15 cellular contexts compared by ENCODE assay signal in the genomic region with DNA sequence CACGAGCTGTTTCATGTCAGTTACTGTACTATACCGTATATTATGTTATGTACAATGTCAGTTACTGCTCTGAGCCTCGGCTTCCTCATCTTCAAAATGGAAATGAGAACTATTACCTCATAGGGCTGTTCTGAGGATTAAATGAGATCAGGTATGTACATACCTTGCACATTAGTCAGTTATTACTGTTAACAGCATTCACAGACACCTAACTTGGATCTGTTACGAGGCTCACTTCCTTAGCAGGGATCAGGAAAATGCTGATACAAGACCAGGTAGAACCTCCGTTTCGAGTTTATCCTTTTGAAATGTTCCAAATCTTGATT.
DNase-seq lines count a peak whose midpoint lies in the region; ATAC-seq and TF ChIP-seq lines count a peak whose summit lies in the region.
"Had no signal": no experiment of that assay in that cellular context is flagged by ENCODE, and none has a peak within 500 bp of the region (broad histone marks: within the 10 kb centered on the region; RNA-seq: fewer than 3 reads in every experiment).

No MANE protein-coding gene starts in this region.

- peak overlapping the region; percentile 74 for H3K27ac ChIP-seq in left ventricle myocardium inferior (replicated peaks)
- peak overlapping the region in 6 of 12 donors; percentile 14 to 65 (median 36) for H3K27ac ChIP-seq in heart left ventricle
- H3K27ac ChIP-seq in upper lobe of right lung = no peak overlapping the region
- H3K27ac ChIP-seq in testis = no peak overlapping the region

- no peak for TF ChIP-seq POLR2A in heart left ventricle (IDR thresholded peaks at IDR 0.05)
- no peak for TF ChIP-seq POLR2A in testis (IDR thresholded peaks at IDR 0.05)

- ATAC-seq in heart left ventricle (no peak), T-helper 17 cell (no peak), upper lobe of right lung (peak; percentile 39), HG02763 (IDR thresholded peaks at IDR 0.05; ENCODE audit: unreplicated experiment) (no peak), GM21825 (IDR thresholded peaks at IDR 0.05; ENCODE audit: unreplicated experiment) (no peak)
- ATAC-seq: activated naive CD4-positive, alpha-beta T cell treated with anti-CD3 and anti-CD28 coated beads, Interleukin-2, amount 50 U/mL, for 72 hours; PC-3 had no signal

- DNase-seq in left ventricle myocardium inferior (no peak), heart left ventricle (no peak), T-helper 17 cell (no peak), kidney tubule cell (ENCODE audit: low spot score) (peak; percentile 77), upper lobe of right lung (no peak), testis (no peak)
- DNase-seq: activated CD4-positive, alpha-beta T cell treated with anti-CD3 and anti-CD28 coated beads, Interleukin-2, amount 50 U/mL, for 4 hours; activated T-cell treated with anti-CD3 and anti-CD28 coated beads, Interleukin-2, amount 50 U/mL, for 1 hour; CD4-positive, alpha-beta memory T cell; NCI-H1694 treated with DMSO at 0.1 percent for 48 hours; PC-3 had no signal

- H3K9me3 ChIP-seq in left ventricle myocardium inferior (replicated peaks) (no peaks in the 10 kb centered on the region), heart left ventricle (no peaks in the 10 kb centered on the region), T-helper 17 cell (ENCODE audit: control insufficient read depth, low read length, poor library complexity, severe bottlenecking) (no peaks in the 10 kb centered on the region), upper lobe of right lung (no peaks in the 10 kb centered on the region), testis (no peaks in the 10 kb centered on the region)

- peaks cover 3% of the 10 kb centered on the region for H3K4me1 Mint-ChIP-seq in T-helper 17 cell
- H3K4me1 Mint-ChIP-seq: CD4-positive, alpha-beta memory T cell had no signal

- H3K4me3 ChIP-seq in left ventricle myocardium inferior (no peak overlapping the region), heart left ventricle (no peak overlapping the region), upper lobe of right lung (no peak overlapping the region), testis (no peak overlapping the region)

- H3K36me3 ChIP-seq in left ventricle myocardium inferior (no peaks in the 10 kb centered on the region), heart left ventricle (no peaks in the 10 kb centered on the region), upper lobe of right lung (no peaks in the 10 kb centered on the region), testis (ENCODE audit: low read depth, missing control alignments) (no peaks in the 10 kb centered on the region)

- H3K4me3 Mint-ChIP-seq in T-helper 17 cell = no peak overlapping the region
- H3K4me3 Mint-ChIP-seq: CD4-positive, alpha-beta memory T cell had no signal

- intact Hi-C loops in left ventricle myocardium inferior (cut with micrococcal nuclease) (no loop called here), heart left ventricle (cut with DNase I) (loop anchor here in 2 of 10 donors (5.0 kb wide), 2 partner anchors 36 to 61 kb away; no protein-coding TSS in a partner anchor), upper lobe of right lung (cut with DNase I) (no loop called here), testis (cut with DNase I; ENCODE audit: low total_unique reads) (no loop called here)

- WGBS in heart left ventricle, 4 donors = 49 to 68% (median 59%) methylated on average over 5 to 6 of the region's 6 CpGs
- WGBS in testis, 2 donors = 78 to 79% methylated on average over 6 of the region's 6 CpGs

- H3K27me3 Mint-ChIP-seq in T-helper 17 cell = no peaks in the 10 kb centered on the region
- H3K27me3 Mint-ChIP-seq: stimulated activated naive B cell treated with anti-CD40 and anti-IgM and Interleukin-4, amounts not matched to agents 10 μg/mL and 1 μg/mL and 100 μg/mL, for 72 hours had no signal

- H3K27me3 ChIP-seq in left ventricle myocardium inferior (ENCODE audit: low read depth) (no peaks in the 10 kb centered on the region), heart left ventricle (no peaks in the 10 kb centered on the region), upper lobe of right lung (no peaks in the 10 kb centered on the region), testis (no peaks in the 10 kb centered on the region)

- H3K4me1 ChIP-seq in left ventricle myocardium inferior = peaks cover 85% of the 10 kb centered on the region
- peaks cover 7 to 77% (median 47%) of the 10 kb centered on the region in 12 donors for H3K4me1 ChIP-seq in heart left ventricle
- peaks cover 32% of the 10 kb centered on the region for H3K4me1 ChIP-seq in upper lobe of right lung
- no peaks in the 10 kb centered on the region for H3K4me1 ChIP-seq in testis

- H3K27ac Mint-ChIP-seq in T-helper 17 cell = peak overlapping the region; percentile 3
- H3K27ac Mint-ChIP-seq: activated naive CD4-positive, alpha-beta T cell treated with anti-CD3 and anti-CD28 coated beads, Interleukin-2, amount 50 U/mL, for 72 hours had no signal

- H3K36me3 Mint-ChIP-seq in T-helper 17 cell (ENCODE audit: low read depth) = no peaks in the 10 kb centered on the region
- H3K36me3 Mint-ChIP-seq: activated naive CD4-positive, alpha-beta T cell treated with anti-CD3 and anti-CD28 coated beads, Interleukin-2, amount 50 U/mL, for 72 hours; CD4-positive, alpha-beta memory T cell; stimulated activated naive B cell treated with anti-CD40 and anti-IgM and Interleukin-4, amounts not matched to agents 10 μg/mL and 1 μg/mL and 100 μg/mL, for 72 hours had no signal

- TF ChIP-seq CTCF in left ventricle myocardium inferior (IDR thresholded peaks at IDR 0.05; ENCODE audit: borderline replicate concordance) (no peak), heart left ventricle (IDR thresholded peaks at IDR 0.05) (no peak), upper lobe of right lung (IDR thresholded peaks at IDR 0.05) (no peak), testis (IDR thresholded peaks at IDR 0.05) (no peak)
